ENCODE assay signal across 8 cellular contexts in genomic region chr22:47884200-47884599, GRCh38.
"Had no signal": no experiment of that assay in that cellular context is flagged by ENCODE, and none has a peak within 500 bp of the region (broad histone marks: within the 10 kb centered on the region; RNA-seq: fewer than 3 reads in every experiment).

No MANE protein-coding gene starts in this region.

- H3K4me3 ChIP-seq: HAP-1, K562 had no signal

- H3K27ac ChIP-seq: HL-60 had no signal

- H3K4me1 ChIP-seq: HAP-1 had no signal

- ATAC-seq: HCT116, K562 had no signal

- H3K27ac Mint-ChIP-seq: HFFc6 had no signal

- H3K4me3 Mint-ChIP-seq: HFFc6 had no signal

- FAIRE-seq: K562 had no signal

- DNase-seq: GOT3, H7, HFFc6, IMR-90 had no signal

- H3K36me3 ChIP-seq: HAP-1 had no signal

- H3K9me3 ChIP-seq: HAP-1 had no signal
